In the genomic region with DNA sequence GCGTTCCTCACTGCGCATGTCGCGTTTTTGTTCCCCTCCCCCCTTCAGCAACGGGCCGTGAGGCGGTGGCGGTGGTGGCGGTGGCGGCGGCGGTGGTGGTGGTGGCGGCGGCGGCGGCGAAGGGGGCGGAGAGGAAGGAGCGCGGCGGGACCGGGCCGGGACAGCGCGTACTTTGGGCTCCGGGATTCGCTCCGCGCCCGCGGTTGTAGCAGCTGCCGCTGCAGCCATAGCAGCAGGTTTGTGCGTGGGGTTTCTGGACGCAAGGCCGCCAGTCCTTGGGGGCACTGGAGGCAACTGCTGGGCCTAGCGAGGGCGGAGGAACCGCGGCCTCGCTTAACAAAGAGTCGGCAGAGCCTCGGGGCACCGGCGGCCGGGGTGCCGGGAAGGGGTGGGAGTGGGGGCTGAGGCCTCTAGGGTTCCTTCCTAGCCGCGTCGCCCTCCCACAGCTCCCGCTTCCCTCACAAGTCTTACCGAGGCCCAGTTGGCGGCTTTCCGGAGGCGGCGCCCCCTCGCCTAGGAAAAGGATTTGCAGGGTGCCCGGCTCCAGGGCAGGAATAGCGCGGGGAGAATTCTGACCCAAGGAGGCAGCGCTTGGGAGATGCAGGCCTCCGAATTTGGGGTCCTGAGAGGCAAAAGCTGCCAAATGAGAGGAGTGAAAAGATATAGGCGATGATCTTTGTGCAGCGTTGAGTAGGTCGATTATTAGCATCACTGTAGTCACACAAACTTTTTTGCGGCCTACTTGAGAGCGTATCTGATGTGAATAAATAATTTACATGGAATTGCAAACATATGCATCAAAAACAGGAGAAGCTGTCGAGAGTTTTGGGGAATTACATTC, we compare ENCODE assay signal across 8 cellular contexts. TPM values are rescaled to one million over a fixed set of nuclear protein-coding genes. Genes with fewer than 3 reads are reported as not detected.
DNase-seq lines count a peak whose midpoint lies in the region; ATAC-seq and TF ChIP-seq lines count a peak whose summit lies in the region.

A gene with protein sequence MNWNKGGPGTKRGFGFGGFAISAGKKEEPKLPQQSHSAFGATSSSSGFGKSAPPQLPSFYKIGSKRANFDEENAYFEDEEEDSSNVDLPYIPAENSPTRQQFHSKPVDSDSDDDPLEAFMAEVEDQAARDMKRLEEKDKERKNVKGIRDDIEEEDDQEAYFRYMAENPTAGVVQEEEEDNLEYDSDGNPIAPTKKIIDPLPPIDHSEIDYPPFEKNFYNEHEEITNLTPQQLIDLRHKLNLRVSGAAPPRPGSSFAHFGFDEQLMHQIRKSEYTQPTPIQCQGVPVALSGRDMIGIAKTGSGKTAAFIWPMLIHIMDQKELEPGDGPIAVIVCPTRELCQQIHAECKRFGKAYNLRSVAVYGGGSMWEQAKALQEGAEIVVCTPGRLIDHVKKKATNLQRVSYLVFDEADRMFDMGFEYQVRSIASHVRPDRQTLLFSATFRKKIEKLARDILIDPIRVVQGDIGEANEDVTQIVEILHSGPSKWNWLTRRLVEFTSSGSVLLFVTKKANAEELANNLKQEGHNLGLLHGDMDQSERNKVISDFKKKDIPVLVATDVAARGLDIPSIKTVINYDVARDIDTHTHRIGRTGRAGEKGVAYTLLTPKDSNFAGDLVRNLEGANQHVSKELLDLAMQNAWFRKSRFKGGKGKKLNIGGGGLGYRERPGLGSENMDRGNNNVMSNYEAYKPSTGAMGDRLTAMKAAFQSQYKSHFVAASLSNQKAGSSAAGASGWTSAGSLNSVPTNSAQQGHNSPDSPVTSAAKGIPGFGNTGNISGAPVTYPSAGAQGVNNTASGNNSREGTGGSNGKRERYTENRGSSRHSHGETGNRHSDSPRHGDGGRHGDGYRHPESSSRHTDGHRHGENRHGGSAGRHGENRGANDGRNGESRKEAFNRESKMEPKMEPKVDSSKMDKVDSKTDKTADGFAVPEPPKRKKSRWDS (plus strand): TSS at position 30 of the 841 bp plus-strand sequence. CDS start 12,880 bp downstream, outside the sequence.

- POLR2A ChIA-PET in RWPE1 (lab: Yijun Ruan, JAX; ENCODE audit: low non-redundant PET) = interaction anchor here (0.7 to 1.6 kb wide), 2 partner anchors 19 to 32 kb away, joined by 3 to 6 read pairs; no protein-coding TSS in a partner anchor

- H3K36me3 ChIP-seq in ascending aorta = peaks cover 6 to 11% of the 10 kb centered on the region in 2 donors

- H3K27ac ChIP-seq in RWPE1 (peak within 1 kb of the TSS; percentile 95), ascending aorta (peak within 1 kb of the TSS; percentile 97 to 98)

- peak; percentile 89 for DNase-seq in activated T-cell treated with anti-CD3 and anti-CD28 coated beads for 4 hours
- DNase-seq in activated T-cell treated with anti-CD3 and anti-CD28 coated beads, Interleukin-2, amount 50 U/mL, for 48 hours = no peak
- peak; percentile 56 for DNase-seq in RWPE1 (ENCODE audit: low spot score)
- peak; percentile 51 to 93 for DNase-seq in ascending aorta (ENCODE audit: low spot score in 2 of 2)
- peak; percentile 54 for DNase-seq in hepatic stellate cell (ENCODE audit: low spot score)
- peak; percentile 24 for DNase-seq in retinal pigment epithelial cell (ENCODE audit: low read depth)
- DNase-seq in NCI-H345 (lab: John Stamatoyannopoulos, UW) = no peak

- H3K27me3 ChIP-seq in ascending aorta = no peaks in the 10 kb centered on the region

- no peaks in the 10 kb centered on the region for H3K9me3 ChIP-seq in ascending aorta

- intact Hi-C loops in ascending aorta (cut with DNase I) = no loop called here

- CTCF ChIA-PET in RWPE1 (lab: Yijun Ruan, JAX) = interaction anchor here (0.6 kb wide), 1 partner anchor 18 kb away, joined by 3 read pairs; no protein-coding TSS in a partner anchor

- ATAC-seq in HG03460 (IDR thresholded peaks at IDR 0.05; ENCODE audit: unreplicated experiment) = peak; percentile 3

- H3K4me1 ChIP-seq in ascending aorta = peaks cover 4 to 25% of the 10 kb centered on the region in 2 donors

- H3K4me3 ChIP-seq in ascending aorta (peak within 1 kb of the TSS; percentile 89 to 97), retinal pigment epithelial cell (ENCODE audit: low read length) (peak within 1 kb of the TSS; percentile 98)

- TF ChIP-seq CTCF in RWPE1 (conservative IDR thresholded peaks at IDR 0.05; ENCODE audit: low read depth) (no peak), ascending aorta (IDR thresholded peaks at IDR 0.05) (peak in 1 of 3 experiments; percentile 13), retinal pigment epithelial cell (conservative IDR thresholded peaks at IDR 0.05; ENCODE audit: low read depth, low read length) (peak; percentile 31)

RNA-seq across cellular contexts. Expression of the gene that starts here (rescaled TPM):
- 37.5 TPM for total RNA-seq in ascending aorta

Comparison
In these comparisons a context has a peak if more than half of its experiments do, and no peak if none do; other contexts are left out.
1. DNase-seq: peak in activated T-cell treated with anti-CD3 and anti-CD28 coated beads for 4 hours (single experiment), RWPE1 (single experiment), ascending aorta (2 of 2), hepatic stellate cell (single experiment) and retinal pigment epithelial cell (single experiment); none in activated T-cell treated with anti-CD3 and anti-CD28 coated beads, Interleukin-2, amount 50 U/mL, for 48 hours (0 of 2) and NCI-H345 (single experiment).